8 cellular contexts compared by ENCODE assay signal in genomic region chr4:124712417-124713212, GRCh38. TPM values are rescaled to one million over a fixed set of nuclear protein-coding genes. Genes with fewer than 3 reads are reported as not detected.
DNase-seq lines count a peak whose midpoint lies in the region; ATAC-seq and TF ChIP-seq lines count a peak whose summit lies in the region.

TSS of gene ANKRD50 (minus strand) at chr4:124712732. CDS start at chr4:124710511, 2,221 bp downstream.

- DNase-seq in Ammon's horn (ENCODE audit: low spot score) (peak; percentile 93), NCI-H446 (lab: John Stamatoyannopoulos, UW) (peak; percentile 63 to 90), dedifferentiated amniotic fluid mesenchymal stem cell (ENCODE audit: extremely low spot score) (peak; percentile 90), left lobe of liver (ENCODE audit: low spot score) (peak; percentile 91)
- peak; percentile 67 for DNase-seq in activated CD4-positive, alpha-beta T cell treated with anti-CD3 and anti-CD28 coated beads for 48 hours
- peak; percentile 51 for DNase-seq in stimulated activated CD4-positive, alpha-beta T cell treated with anti-CD3 and anti-CD28 coated beads, Interleukin-1b, Interleukin-23, amount 100 ng/mL, for 48 hours

- peak; percentile 76 for ATAC-seq in HG03354 (IDR thresholded peaks at IDR 0.05; ENCODE audit: poor library complexity, severe bottlenecking, unreplicated experiment)
- peak; percentile 86 for ATAC-seq in left lobe of liver

- peak; percentile 49 for TF ChIP-seq POLR2A in GM19099 (IDR thresholded peaks at IDR 0.05; ENCODE audit: extremely low read depth, insufficient read length, low read depth)

RNA-seq across cellular contexts. Expression of gene ANKRD50, which starts in this region (rescaled TPM):
- total RNA-seq in left lobe of liver, result 4.7 TPM

Comparison
In these comparisons a context has a peak if more than half of its experiments do, and no peak if none do; other contexts are left out.
1. Peak in every context shown above with its lines: DNase-seq and ATAC-seq.